8 cellular contexts compared by ENCODE assay signal in the genomic region with DNA sequence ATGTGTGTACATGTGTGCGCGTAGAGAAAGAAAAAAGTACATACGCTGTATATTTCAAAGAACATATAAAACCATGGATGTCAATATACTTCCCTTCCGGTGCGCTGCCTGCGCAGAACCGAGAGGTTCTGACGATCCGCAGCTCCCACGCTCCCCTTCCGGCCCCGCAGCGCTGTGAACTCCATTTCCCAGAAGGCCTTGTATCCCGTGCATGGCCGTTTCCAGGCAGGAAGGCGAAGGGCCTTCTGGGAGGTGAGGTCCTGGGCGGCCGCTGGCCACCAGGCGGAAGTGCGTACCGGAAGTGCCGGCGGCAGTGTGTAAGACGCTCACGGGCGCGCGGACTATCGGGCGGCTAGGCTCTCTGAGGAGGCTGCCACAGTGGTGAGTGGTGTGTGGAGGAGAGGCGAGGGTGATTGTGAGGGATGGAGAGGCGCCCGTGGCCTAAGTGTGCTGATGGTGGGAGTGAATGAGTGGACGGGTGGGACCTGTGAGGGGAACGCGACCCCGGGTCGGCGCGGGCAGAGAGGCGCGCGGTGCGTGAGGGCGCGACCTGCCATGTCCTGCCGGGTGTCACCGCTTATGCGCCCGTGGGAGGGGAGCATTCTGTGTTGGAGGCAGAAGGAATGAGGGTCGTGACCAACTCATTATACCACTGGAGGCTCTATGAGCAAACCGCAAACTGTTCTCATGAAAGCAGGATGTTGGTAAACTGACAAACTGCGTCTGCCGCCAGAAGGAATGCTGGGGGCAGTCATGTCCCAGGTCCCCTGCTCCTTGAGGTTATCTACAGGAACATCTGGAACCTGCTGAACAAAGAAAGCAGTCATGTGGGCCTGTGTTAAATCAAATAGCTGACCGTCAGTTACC. TPM values are rescaled to one million over a fixed set of nuclear protein-coding genes. Genes with fewer than 3 reads are reported as not detected.
DNase-seq lines count a peak whose midpoint lies in the region; ATAC-seq, FAIRE-seq and TF ChIP-seq lines count a peak whose summit lies in the region.

TSS of gene ERVK3-1 (plus strand) at position 313 of the 867 bp plus-strand sequence. CDS start 6,792 bp downstream, outside the sequence.

- no TSS peak for BruUV-seq in HepG2 (replicated peaks; lab: Mats Ljungman, UMichigan)

- 0 out of 2 replicates have a peak, but pooled peaks have one; percentile 8 for TF ChIP-seq RAD21 in HepG2 (CRISPR knock-in tag; IDR thresholded peaks at IDR 0.05)

- peak; percentile 33; the same call in 1 of the 2 replicates for TF ChIP-seq CTCF in HepG2 (CRISPR knock-in tag; IDR thresholded peaks at IDR 0.05)

- H3K27me3 ChIP-seq in BLaER1 treated with 17β-estradiol and CSF1 and Interleukin-3, amounts not matched to agents 10 nM and 100 nM, result no peaks in the 10 kb centered on the region
- H3K27me3 ChIP-seq in HepG2 (ENCODE audit: control insufficient read depth in 1 of 2, insufficient read depth in 2 of 2, low read length in 2 of 2), result no peaks in the 10 kb centered on the region; a peak in 1 of 5 replicates

- H3K9ac ChIP-seq in BLaER1 treated with 17β-estradiol and CSF1 and Interleukin-3, amounts not matched to agents 10 nM and 100 nM, result peak within 1 kb of the TSS; percentile 79 to 93 (median 92)
- peak within 1 kb of the TSS; percentile 88 for H3K9ac ChIP-seq in HepG2 (ENCODE audit: insufficient read depth, low read depth, low read length)

- peak within 1 kb of the TSS; percentile 91 for H2AFZ ChIP-seq in HepG2 (ENCODE audit: low read length)

- H3K27me3 Mint-ChIP-seq in dendritic cell treated with granulocyte-macrophage colony-stimulating factor and Interleukin-4, amounts not matched to agents 40 ng/mL and 50 ng/mL, for 4 days, result no peaks in the 10 kb centered on the region

- peak within 1 kb of the TSS; percentile 77 to 94 (median 91) for H3K27ac ChIP-seq in BLaER1 treated with 17β-estradiol and CSF1 and Interleukin-3, amounts not matched to agents 10 nM and 100 nM
- peak within 1 kb of the TSS; percentile 66 for H3K27ac ChIP-seq in HepG2 (ENCODE audit: extremely low read length, insufficient read depth, low read length)

- CTCF ChIA-PET in HepG2 (lab: Yijun Ruan, JAX; ENCODE audit: low intra/inter-chr PET ratio, low total read pairs), result no interaction called here

- TF ChIP-seq EP300 in HepG2 (IDR thresholded peaks at IDR 0.05; ENCODE audit: low read depth in 2 of 2, low read length in 2 of 2) (no peak), HepG2 (CRISPR knock-in tag; IDR thresholded peaks at IDR 0.05; ENCODE audit: borderline replicate concordance) (no peak)

- peak; percentile 95 for FAIRE-seq in HepG2 (lab: Jason Lieb, UNC)

- H3K4me3 ChIP-seq in BLaER1 treated with 17β-estradiol and CSF1 and Interleukin-3, amounts not matched to agents 10 nM and 100 nM, result peak within 1 kb of the TSS; percentile 77 to 96 (median 88)
- peak within 1 kb of the TSS; percentile 83 to 100 (median 97) for H3K4me3 ChIP-seq in HepG2 (replicated peaks in 1 of 3; ENCODE audit: insufficient read depth in 1 of 3, low read depth in 2 of 3, low read length in 3 of 3)

- POLR2A ChIA-PET in HepG2 (lab: Yijun Ruan, JAX), result interaction anchor here (0.6 to 1.6 kb wide), 10 partner anchors 12 to 194 kb away, joined by 3 to 10 read pairs (median 3); partner anchors contain the start of genes ZNF274, ZNF497, ZNF544 and ZNF8

- H3K36me3 Mint-ChIP-seq in dendritic cell treated with granulocyte-macrophage colony-stimulating factor and Interleukin-4, amounts not matched to agents 40 ng/mL and 50 ng/mL, for 4 days (ENCODE audit: low read depth), result peaks cover 95% of the 10 kb centered on the region

- peaks cover 18 to 30% (median 23%) of the 10 kb centered on the region in 10 experiments for H3K4me1 ChIP-seq in BLaER1 treated with 17β-estradiol and CSF1 and Interleukin-3, amounts not matched to agents 10 nM and 100 nM
- H3K4me1 ChIP-seq in HepG2 (ENCODE audit: insufficient read depth, low read length), result peaks cover 26% of the 10 kb centered on the region

- peak within 1 kb of the TSS; percentile 97 for H3K27ac Mint-ChIP-seq in dendritic cell treated with granulocyte-macrophage colony-stimulating factor and Interleukin-4, amounts not matched to agents 40 ng/mL and 50 ng/mL, for 4 days

- intact Hi-C loops in dendritic cell treated with granulocyte-macrophage colony-stimulating factor and Interleukin-4, amounts not matched to agents 40 ng/mL and 50 ng/mL, for 4 days (cut with micrococcal nuclease), result loop anchor here (1.0 to 2.0 kb wide), 5 partner anchors 22 to 122 kb away; partner anchors contain the start of genes RPS5, ZNF274 and ZNF497
- intact Hi-C loops in HepG2 (cut with micrococcal nuclease; ENCODE audit: unreplicated experiment), result loop anchor here (1.0 to 5.0 kb wide), 2 partner anchors 27 to 123 kb away; partner anchors contain the start of genes ZNF274 and ZNF8

- in situ Hi-C loops in HepG2 (cut with HindIII; ENCODE audit: extremely low pct_ligation_motif_present, low pct_unique_long_range_greater_than_20kb), result loop anchor here (5.0 kb wide), 1 partner anchor 123 kb away; the partner anchor contains the start of gene ZNF274

- TF ChIP-seq POLR2A in HepG2 (IDR thresholded peaks at IDR 0.05; ENCODE audit: insufficient read depth in 1 of 2, low read depth in 2 of 2, low read length in 2 of 2), result peak; percentile 70 to 96

- H3K79me2 ChIP-seq in HepG2 (ENCODE audit: insufficient read depth, low read length), result peaks cover 19% of the 10 kb centered on the region

- H3K36me3 ChIP-seq in BLaER1 treated with 17β-estradiol and CSF1 and Interleukin-3, amounts not matched to agents 10 nM and 100 nM, result peaks cover 52 to 77% (median 69%) of the 10 kb centered on the region in 11 experiments
- H3K36me3 ChIP-seq in HepG2 (replicated peaks in 1 of 2; ENCODE audit: control insufficient read depth in 1 of 2, insufficient read depth in 2 of 2, low read length in 2 of 2), result peaks cover 14 to 37% of the 10 kb centered on the region in 2 experiments; a peak in 4 of 5 replicates

- 1% methylated on average over 44 of the region's 55 CpGs for WGBS in HepG2 (ENCODE audit: low lambda C conversion rate)

- peak; percentile 93 for ATAC-seq in GM19351 (IDR thresholded peaks at IDR 0.05; ENCODE audit: unreplicated experiment)
- ATAC-seq in HG03521 (IDR thresholded peaks at IDR 0.05; ENCODE audit: unreplicated experiment), result peak; percentile 93
- ATAC-seq in HepG2, result peak; percentile 98

- peaks cover 0 to 91% (median 39%) of the 10 kb centered on the region in 11 experiments; a peak in 16 of 22 replicates for H4K20me1 ChIP-seq in BLaER1 treated with 17β-estradiol and CSF1 and Interleukin-3, amounts not matched to agents 10 nM and 100 nM
- peaks cover 7% of the 10 kb centered on the region; the same call in 1 of the 2 replicates for H4K20me1 ChIP-seq in HepG2 (ENCODE audit: insufficient read depth, low read length)

- H3K9me3 Mint-ChIP-seq in dendritic cell treated with granulocyte-macrophage colony-stimulating factor and Interleukin-4, amounts not matched to agents 40 ng/mL and 50 ng/mL, for 4 days, result peaks cover 44% of the 10 kb centered on the region

- peaks cover 0 to 21% (median 0%) of the 10 kb centered on the region in 11 experiments; a peak in 9 of 22 replicates for H3K9me3 ChIP-seq in BLaER1 treated with 17β-estradiol and CSF1 and Interleukin-3, amounts not matched to agents 10 nM and 100 nM (replicated peaks in 1 of 11)
- no peaks in the 10 kb centered on the region for H3K9me3 ChIP-seq in HepG2 (ENCODE audit: low read length)

- DNase-seq in NCI-H748 (lab: John Stamatoyannopoulos, UW; ENCODE audit: unreplicated experiment), result peak; percentile 99
- peak; percentile 89 for DNase-seq in activated CD4-positive, alpha-beta T cell treated with anti-CD3 and anti-CD28 coated beads, Interleukin-2, amount 50 U/mL, for 1 hour
- DNase-seq in HepG2 (ENCODE audit: low spot score), result peak; percentile 96
- DNase-seq in stimulated activated CD4-positive, alpha-beta T cell treated with anti-CD3 and anti-CD28 coated beads, Interleukin-4, amount 100 ng/mL, for 1 hour, result peak; percentile 92

- peak within 1 kb of the TSS; percentile 81 to 96 (median 92) for H3K4me2 ChIP-seq in BLaER1 treated with 17β-estradiol and CSF1 and Interleukin-3, amounts not matched to agents 10 nM and 100 nM
- H3K4me2 ChIP-seq in HepG2 (ENCODE audit: low read depth, low read length), result peak within 1 kb of the TSS; percentile 84

- H3K4me1 Mint-ChIP-seq in dendritic cell treated with granulocyte-macrophage colony-stimulating factor and Interleukin-4, amounts not matched to agents 40 ng/mL and 50 ng/mL, for 4 days (ENCODE audit: low read depth), result peaks cover 14% of the 10 kb centered on the region

- H3K4me3 Mint-ChIP-seq in dendritic cell treated with granulocyte-macrophage colony-stimulating factor and Interleukin-4, amounts not matched to agents 40 ng/mL and 50 ng/mL, for 4 days, result peak within 1 kb of the TSS; percentile 95

RNA-seq across cellular contexts. Expression of gene ERVK3-1, which starts in this region (rescaled TPM):
- total RNA-seq in HepG2 (2016; rRNA removed; fragmentation: Illumina TruSeq; extraction: Trizol), result 38.7 and 39.5 TPM in 2 replicates
- 10.6 and 10.8 TPM in 2 replicates for total RNA-seq in HepG2 (2016; cell fraction: cytosol; rRNA removed; fragmentation: Illumina TruSeq; extraction: Trizol; ENCODE audit: low read depth)
- total RNA-seq in HepG2 (2016; cell fraction: insoluble cytoplasmic fraction; rRNA removed; fragmentation: Illumina TruSeq; extraction: Trizol), result 41.5 and 44.3 TPM in 2 replicates
- total RNA-seq in HepG2 (2016; cell fraction: membrane; rRNA removed; fragmentation: Illumina TruSeq; extraction: Trizol), result 15.6 and 18.0 TPM in 2 replicates
- total RNA-seq in HepG2 (2016; cell fraction: nucleus; rRNA removed; fragmentation: Illumina TruSeq; extraction: Trizol), result 51.9 and 53.4 TPM in 2 replicates
- polyA plus RNA-seq in HepG2 (2011; rRNA removed), result 28.5 and 31.5 TPM in 2 replicates
- polyA plus RNA-seq in HepG2 (2011; cell fraction: cytosol; rRNA removed), result 15.3 and 19.4 TPM in 2 replicates
- 62.5 and 78.5 TPM in 2 replicates for polyA plus RNA-seq in HepG2 (2011; cell fraction: nucleus; rRNA removed)
- polyA plus RNA-seq in HepG2 (2012), result 27.8 and 28.4 TPM in 2 replicates
- 7.8 and 11.0 TPM in 2 replicates for polyA plus RNA-seq in HepG2 (2016; cell fraction: cytosol; fragmentation: Illumina TruSeq; extraction: Trizol; ENCODE audit: low read depth)
- 45.4 and 56.5 TPM in 2 replicates for polyA plus RNA-seq in HepG2 (2016; cell fraction: insoluble cytoplasmic fraction; fragmentation: Illumina TruSeq; extraction: Trizol; ENCODE audit: low read depth)
- 14.2 and 16.8 TPM in 2 replicates for polyA plus RNA-seq in HepG2 (2016; cell fraction: membrane; fragmentation: Illumina TruSeq; extraction: Trizol; ENCODE audit: low read depth)
- polyA plus RNA-seq in HepG2 (2016; cell fraction: nucleus; fragmentation: Illumina TruSeq; extraction: Trizol; ENCODE audit: insufficient read depth, low read depth), result 103 and 124 TPM in 2 replicates
- 14.6 and 39.2 TPM in 2 replicates for polyA minus RNA-seq in HepG2 (2011; rRNA and poly(A)+ RNA removed; ENCODE audit: low replicate concordance)
- 2.7 and 5.5 TPM in 2 replicates for polyA minus RNA-seq in HepG2 (2011; cell fraction: cytosol; rRNA and poly(A)+ RNA removed)
- polyA minus RNA-seq in HepG2 (2011; cell fraction: nucleus; rRNA and poly(A)+ RNA removed), result 73.4 and 89.9 TPM in 2 replicates

Comparison
In these comparisons a context has a peak if more than half of its experiments do, and no peak if none do; other contexts are left out.
1. Peak in every context shown above with its lines: DNase-seq, ATAC-seq, H3K4me3 ChIP-seq and H3K27ac ChIP-seq.